17 cellular contexts compared by ENCODE assay signal in the genomic region with DNA sequence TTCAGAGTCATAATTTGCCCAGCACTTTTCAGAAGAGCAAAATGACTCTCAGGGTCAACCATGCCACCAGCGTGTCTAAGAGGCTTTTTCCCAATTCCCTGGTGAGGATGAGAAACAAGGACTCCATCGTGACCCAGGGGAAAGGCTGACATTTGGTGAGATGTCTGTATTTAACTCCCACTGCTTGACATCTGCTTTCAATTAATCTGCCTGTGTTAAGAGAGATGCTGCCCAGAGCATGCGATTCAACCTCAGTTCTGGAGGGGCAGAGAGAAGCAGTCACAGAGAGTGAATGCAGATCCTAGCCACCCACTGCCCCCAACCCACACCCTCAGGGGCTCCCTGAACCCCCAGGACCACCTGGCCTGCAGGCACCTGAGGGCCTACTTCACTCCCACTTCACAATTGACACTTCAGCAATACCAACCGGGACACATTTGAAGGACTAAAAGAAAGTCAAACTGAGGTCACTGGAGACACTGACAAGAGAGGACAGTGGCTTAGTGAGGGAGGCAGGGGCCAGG.
DNase-seq lines count a peak whose midpoint lies in the region; ATAC-seq lines count a peak whose summit lies in the region.
"Had no signal": no experiment of that assay in that cellular context is flagged by ENCODE, and none has a peak within 500 bp of the region (broad histone marks: within the 10 kb centered on the region; RNA-seq: fewer than 3 reads in every experiment).

No MANE protein-coding gene starts in this region.

- DNase-seq in NCI-H82 (lab: John Stamatoyannopoulos, UW) (peak; percentile 22), NCI-H82 treated with DMSO at 0.1 percent for 48 hours (lab: John Stamatoyannopoulos, UW; ENCODE audit: unreplicated experiment) (no peak), NCI-H524 treated with DMSO at 0.1 percent for 48 hours (lab: John Stamatoyannopoulos, UW) (peak; percentile 74), fibroblast of peridontal ligament (ENCODE audit: extremely low read depth) (peak; percentile 75), smooth muscle cell of the brain vasculature (ENCODE audit: low read depth, low spot score) (peak; percentile 39), medulla oblongata (ENCODE audit: extremely low spot score) (no peak)
- DNase-seq: activated gamma-delta T cell; dorsolateral prefrontal cortex; foreskin keratinocyte; Kasumi-1; mesenchymal stem cell; NCI-H2029 treated with DMSO at 0.1 percent for 48 hours; occipital lobe; stimulated activated naive CD8-positive, alpha-beta T cell treated with anti-CD3 and anti-CD28 coated beads, Interleukin-15, amount 100 ng/mL, for 72 hours had no signal

- no peak for ATAC-seq in HG03045 (IDR thresholded peaks at IDR 0.05; ENCODE audit: unreplicated experiment)
- ATAC-seq in GM18868 (IDR thresholded peaks at IDR 0.05; ENCODE audit: unreplicated experiment): no peak
- ATAC-seq: foreskin keratinocyte; HCT116; stimulated activated naive CD8-positive, alpha-beta T cell treated with anti-CD3 and anti-CD28 coated beads, Interleukin-15, amount 100 ng/mL, for 72 hours had no signal

Comparison
In these comparisons a context has a peak if more than half of its experiments do, and no peak if none do; other contexts are left out.
1. DNase-seq: peak in NCI-H82 (single experiment), NCI-H524 treated with DMSO at 0.1 percent for 48 hours (single experiment), fibroblast of peridontal ligament (single experiment) and smooth muscle cell of the brain vasculature (single experiment); none in NCI-H82 treated with DMSO at 0.1 percent for 48 hours (single experiment) and medulla oblongata (single experiment).